19 cellular contexts compared by ENCODE assay signal in genomic region chr4:175639346-175639745, GRCh38.
DNase-seq lines count a peak whose midpoint lies in the region; ATAC-seq and TF ChIP-seq lines count a peak whose summit lies in the region.
"Had no signal": no experiment of that assay in that cellular context is flagged by ENCODE, and none has a peak within 500 bp of the region (broad histone marks: within the 10 kb centered on the region; RNA-seq: fewer than 3 reads in every experiment).

No MANE protein-coding gene starts in this region.

- H3K27ac Mint-ChIP-seq in brain = peak overlapping the region in 3 of 5 experiments; percentile 35 to 71 (median 58)

- no peak for TF ChIP-seq CTCF in brain (conservative IDR thresholded peaks at IDR 0.05)

- H3K36me3 Mint-ChIP-seq in brain = peaks cover 34% of the 10 kb centered on the region

- H3K27me3 Mint-ChIP-seq in brain = no peaks in the 10 kb centered on the region

- no peaks in the 10 kb centered on the region for H3K9me3 Mint-ChIP-seq in brain

- H3K4me1 Mint-ChIP-seq in brain = peaks cover 33% of the 10 kb centered on the region

- no peak overlapping the region for H3K4me3 Mint-ChIP-seq in brain

- ATAC-seq in HG03521 (IDR thresholded peaks at IDR 0.05; ENCODE audit: unreplicated experiment) = no peak
- ATAC-seq: HepG2, K562, Panc1 had no signal

- DNase-seq in DMS53 (lab: John Stamatoyannopoulos, UW) = peak; percentile 49
- DNase-seq in DMS53 treated with DMSO at 0.1 percent for 48 hours (lab: John Stamatoyannopoulos, UW; ENCODE audit: unreplicated experiment) = no peak
- peak; percentile 72 for DNase-seq in NCI-H446 treated with DMSO at 0.1 percent for 48 hours (lab: John Stamatoyannopoulos, UW)
- no peak for DNase-seq in HuH-7.5 (ENCODE audit: low spot score)
- no peak for DNase-seq in NCI-H526 (lab: John Stamatoyannopoulos, UW)
- DNase-seq: Calu3, Kasumi-1, NCI-H1092, NCI-H1417 treated with DMSO at 0.1 percent for 48 hours, NCI-H1694 treated with DMSO at 0.1 percent for 48 hours, NCI-H2081, NCI-H2227 treated with DMSO at 0.1 percent for 48 hours, NCI-H524, SHP77 had no signal

Comparison
In these comparisons a context has a peak if more than half of its experiments do, and no peak if none do; other contexts are left out.
1. DNase-seq: peak in DMS53 (single experiment) and NCI-H446 treated with DMSO at 0.1 percent for 48 hours (single experiment); none in DMS53 treated with DMSO at 0.1 percent for 48 hours (single experiment), HuH-7.5 (single experiment) and NCI-H526 (0 of 2).